ENCODE assay signal across 8 cellular contexts in the genomic region with DNA sequence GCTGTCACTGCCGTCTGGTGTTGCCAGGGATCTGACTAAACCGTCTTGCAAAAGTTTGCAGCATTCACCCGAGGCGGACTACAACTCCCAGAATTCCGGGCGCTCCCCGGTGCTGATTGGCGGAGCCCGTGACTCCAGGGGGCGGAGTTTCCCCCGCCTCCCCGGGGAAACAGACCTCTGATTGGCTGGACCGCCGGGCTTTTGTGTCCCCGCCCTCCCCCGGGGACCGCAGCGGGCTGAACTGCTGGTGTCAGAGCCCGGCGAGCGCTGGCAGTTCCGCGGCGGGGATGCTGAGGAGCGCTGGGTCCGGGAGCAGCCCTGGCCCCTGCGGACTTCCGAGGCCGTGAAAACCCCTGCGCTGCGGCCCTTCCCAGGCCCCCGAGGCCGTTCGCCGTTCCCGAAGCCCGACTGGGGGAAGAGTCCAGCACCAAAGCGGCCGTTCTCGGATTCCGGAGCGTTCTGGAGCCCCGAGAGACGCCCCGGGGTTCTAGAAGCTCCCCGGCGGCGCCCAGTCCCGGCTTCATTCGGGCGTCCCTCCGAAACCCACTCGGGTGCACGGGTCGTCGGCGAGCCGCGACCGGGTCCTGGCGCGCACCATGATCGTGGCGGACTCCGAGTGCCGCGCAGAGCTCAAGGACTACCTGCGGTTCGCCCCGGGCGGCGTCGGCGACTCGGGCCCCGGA. TPM values are rescaled to one million over a fixed set of nuclear protein-coding genes. Genes with fewer than 3 reads are reported as not detected.
DNase-seq lines count a peak whose midpoint lies in the region; ATAC-seq and TF ChIP-seq lines count a peak whose summit lies in the region.

A gene with protein sequence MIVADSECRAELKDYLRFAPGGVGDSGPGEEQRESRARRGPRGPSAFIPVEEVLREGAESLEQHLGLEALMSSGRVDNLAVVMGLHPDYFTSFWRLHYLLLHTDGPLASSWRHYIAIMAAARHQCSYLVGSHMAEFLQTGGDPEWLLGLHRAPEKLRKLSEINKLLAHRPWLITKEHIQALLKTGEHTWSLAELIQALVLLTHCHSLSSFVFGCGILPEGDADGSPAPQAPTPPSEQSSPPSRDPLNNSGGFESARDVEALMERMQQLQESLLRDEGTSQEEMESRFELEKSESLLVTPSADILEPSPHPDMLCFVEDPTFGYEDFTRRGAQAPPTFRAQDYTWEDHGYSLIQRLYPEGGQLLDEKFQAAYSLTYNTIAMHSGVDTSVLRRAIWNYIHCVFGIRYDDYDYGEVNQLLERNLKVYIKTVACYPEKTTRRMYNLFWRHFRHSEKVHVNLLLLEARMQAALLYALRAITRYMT (plus strand): TSS at position 267 of the 683 bp plus-strand sequence. CDS start 330 bp downstream, at position 597.

- peak within 1 kb of the TSS; percentile 93 for H2AFZ ChIP-seq in IMR-90 (replicated peaks; ENCODE audit: low read length, poor library complexity)

- H3K4me1 ChIP-seq in IMR-90 (ENCODE audit: control insufficient read depth, insufficient read depth, low read length) (peaks cover 15% of the 10 kb centered on the region), mononuclear cell (ENCODE audit: insufficient read depth, low read length) (peaks cover 50% of the 10 kb centered on the region)

- peak within 1 kb of the TSS; percentile 92 for H3K4ac ChIP-seq in IMR-90 (ENCODE audit: low read depth, low read length)

- peaks cover 17% of the 10 kb centered on the region for H3K9me1 ChIP-seq in IMR-90 (ENCODE audit: insufficient read depth, low read length)

- WGBS in IMR-90 (ENCODE audit: extremely low coverage in 2 of 2, insufficient read length in 1 of 2), 2 experiments = 0% methylated on average over 60 of the region's 76 CpGs; no CpG with 5 or more reads in 1 of the 2 experiments

- H3K9ac ChIP-seq in IMR-90 (ENCODE audit: low read depth, low read length) = peak within 1 kb of the TSS; percentile 88

- dilution Hi-C loops in IMR-90 (cut with HindIII; ENCODE audit: low sequenced_read_pairs, unreplicated experiment) = no loop called here

- peak within 1 kb of the TSS; percentile 87 for H2AK5ac ChIP-seq in IMR-90 (ENCODE audit: low read depth, low read length)

- peak; percentile 90 for ATAC-seq in GM21528 (IDR thresholded peaks at IDR 0.05; ENCODE audit: low FRiP score, unreplicated experiment)
- peak; percentile 88 for ATAC-seq in IMR-90 (ENCODE audit: low read depth)

- H4K8ac ChIP-seq in IMR-90 (ENCODE audit: low read depth in 2 of 2, low read length in 2 of 2) = peak within 1 kb of the TSS; percentile 86 to 88

- peaks cover 4% of the 10 kb centered on the region; the same call in 1 of the 2 replicates for H3K36me3 ChIP-seq in IMR-90 (ENCODE audit: control insufficient read depth, insufficient read depth, low read length)

- CTCF ChIA-PET in IMR-90 (lab: Yijun Ruan, JAX) = no interaction called here

- H4K91ac ChIP-seq in IMR-90 (ENCODE audit: insufficient read depth, low read depth, low read length) = peak within 1 kb of the TSS; percentile 95

- TF ChIP-seq CTCF in IMR-90 (conservative IDR thresholded peaks at IDR 0.05; ENCODE audit: low read depth, low read length) = 0 out of 2 replicates have a peak, but pooled peaks have one; percentile 0

- H3K4me2 ChIP-seq in IMR-90 (ENCODE audit: low read depth, low read length) = peak within 1 kb of the TSS; percentile 21

- H3K4me3 ChIP-seq in IMR-90 (ENCODE audit: insufficient read depth, low read depth, low read length) (peak within 1 kb of the TSS; percentile 99), mononuclear cell (ENCODE audit: low read length) (peak within 1 kb of the TSS; percentile 96)

- no peak; the same call in 1 of the 2 replicates for TF ChIP-seq RAD21 in IMR-90 (IDR thresholded peaks at IDR 0.05; ENCODE audit: low read length)

- BruUV-seq in IMR-90 (replicated peaks; lab: Mats Ljungman, UMichigan) = TSS peak; percentile 48

- DNase-seq in DMS 273 (lab: John Stamatoyannopoulos, UW; ENCODE audit: unreplicated experiment) (peak; percentile 99), IMR-90 (peak; percentile 99), OCI-M1 (lab: John Stamatoyannopoulos, UW) (peak; percentile 99), activated T-cell treated with anti-CD3 and anti-CD28 coated beads for 4 hours (peak; percentile 99), epidermal melanocyte (ENCODE audit: insufficient read length, low spot score) (peak; percentile 79)
- peak; percentile 93 to 98 for DNase-seq in stimulated activated CD8-positive, alpha-beta memory T cell treated with anti-CD3 and anti-CD28 coated beads, Interleukin-4, amount 100 ng/mL, for 1 hour (ENCODE audit: low read depth in 2 of 2, low spot score in 1 of 2)

- H3K9me3 ChIP-seq in IMR-90 (ENCODE audit: control insufficient read depth, insufficient read depth, low read length) (no peaks in the 10 kb centered on the region), mononuclear cell (ENCODE audit: low read depth, low read length) (no peaks in the 10 kb centered on the region)

- peak within 1 kb of the TSS; percentile 89 for H2BK120ac ChIP-seq in IMR-90 (ENCODE audit: low read depth, low read length)

- in situ Hi-C loops in IMR-90 (cut with MboI; ENCODE audit: low sequenced_read_pairs) = loop anchor here (10.0 kb wide), 1 partner anchor 345 kb away; no protein-coding TSS in a partner anchor

- peak within 1 kb of the TSS; percentile 95 for H3K23ac ChIP-seq in IMR-90 (ENCODE audit: low read depth, low read length)

- intact Hi-C loops in IMR-90 (cut with micrococcal nuclease) = no loop called here

- H3K18ac ChIP-seq in IMR-90 (ENCODE audit: low read depth, low read length) = peak within 1 kb of the TSS; percentile 68

- H2BK5ac ChIP-seq in IMR-90 (ENCODE audit: low read depth, low read length, poor library complexity, severe bottlenecking) = peak within 1 kb of the TSS; percentile 93

- POLR2A ChIA-PET in IMR-90 (lab: Charles Lee; ENCODE audit: unreplicated experiment) = no interaction called here

- H3K79me1 ChIP-seq in IMR-90 (ENCODE audit: low read depth in 1 of 2, low read length in 2 of 2) = peaks cover 0 to 37% of the 10 kb centered on the region in 2 experiments; a peak in 2 of 4 replicates

- peak within 1 kb of the TSS; percentile 99 for H2AK9ac ChIP-seq in IMR-90 (replicated peaks; ENCODE audit: low read depth, low read length, poor library complexity)

- peak within 1 kb of the TSS; percentile 66 for H2BK20ac ChIP-seq in IMR-90 (ENCODE audit: low read depth, low read length)

- H4K5ac ChIP-seq in IMR-90 (ENCODE audit: low read depth, low read length) = peak within 1 kb of the TSS; percentile 87

- H2BK15ac ChIP-seq in IMR-90 (ENCODE audit: low read depth, low read length) = peak within 1 kb of the TSS; percentile 94

- TF ChIP-seq POLR2A in IMR-90 (IDR thresholded peaks at IDR 0.05; ENCODE audit: low read depth, low read length) = peak; percentile 100

- peak within 1 kb of the TSS; percentile 91 for H3K14ac ChIP-seq in IMR-90 (replicated peaks; ENCODE audit: low read depth, low read length)

- peak within 1 kb of the TSS; percentile 69; the same call in 1 of the 2 replicates for H3K56ac ChIP-seq in IMR-90 (ENCODE audit: extremely low read depth, insufficient read depth, low read length)

- peak within 1 kb of the TSS; percentile 92 for H3K27ac ChIP-seq in IMR-90 (ENCODE audit: insufficient read depth, low read length)

- peaks cover 44% of the 10 kb centered on the region for H4K20me1 ChIP-seq in IMR-90 (ENCODE audit: insufficient read depth, low read length)

- no peaks in the 10 kb centered on the region for H3K27me3 ChIP-seq in IMR-90 (ENCODE audit: control insufficient read depth, insufficient read depth, low read length)
- no peaks in the 10 kb centered on the region for H3K27me3 ChIP-seq in mononuclear cell (ENCODE audit: insufficient read depth, low read length)

TF ChIP-seq in IMR-90, 13 proteins besides CTCF, POLR2A, EP300 and RAD21:
- TF ChIP-seq FOS (IDR thresholded peaks at IDR 0.05; ENCODE audit: low read depth, low read length) = peak; percentile 67; the same call in 1 of the 2 replicates
- TF ChIP-seq, protein P1, sequence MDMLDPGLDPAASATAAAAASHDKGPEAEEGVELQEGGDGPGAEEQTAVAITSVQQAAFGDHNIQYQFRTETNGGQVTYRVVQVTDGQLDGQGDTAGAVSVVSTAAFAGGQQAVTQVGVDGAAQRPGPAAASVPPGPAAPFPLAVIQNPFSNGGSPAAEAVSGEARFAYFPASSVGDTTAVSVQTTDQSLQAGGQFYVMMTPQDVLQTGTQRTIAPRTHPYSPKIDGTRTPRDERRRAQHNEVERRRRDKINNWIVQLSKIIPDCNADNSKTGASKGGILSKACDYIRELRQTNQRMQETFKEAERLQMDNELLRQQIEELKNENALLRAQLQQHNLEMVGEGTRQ (IDR thresholded peaks at IDR 0.05; ENCODE audit: low read depth, low read length) = no peak
- TF ChIP-seq, protein P2, sequence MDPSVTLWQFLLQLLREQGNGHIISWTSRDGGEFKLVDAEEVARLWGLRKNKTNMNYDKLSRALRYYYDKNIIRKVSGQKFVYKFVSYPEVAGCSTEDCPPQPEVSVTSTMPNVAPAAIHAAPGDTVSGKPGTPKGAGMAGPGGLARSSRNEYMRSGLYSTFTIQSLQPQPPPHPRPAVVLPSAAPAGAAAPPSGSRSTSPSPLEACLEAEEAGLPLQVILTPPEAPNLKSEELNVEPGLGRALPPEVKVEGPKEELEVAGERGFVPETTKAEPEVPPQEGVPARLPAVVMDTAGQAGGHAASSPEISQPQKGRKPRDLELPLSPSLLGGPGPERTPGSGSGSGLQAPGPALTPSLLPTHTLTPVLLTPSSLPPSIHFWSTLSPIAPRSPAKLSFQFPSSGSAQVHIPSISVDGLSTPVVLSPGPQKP (IDR thresholded peaks at IDR 0.05; ENCODE audit: borderline replicate concordance, low read depth, low read length) = no peak
- TF ChIP-seq CEBPB (IDR thresholded peaks at IDR 0.05; ENCODE audit: low read depth, low read length) = peak; percentile 99
- 0 out of 2 replicates have a peak, but pooled peaks have one; percentile 11 for TF ChIP-seq BHLHE40 (IDR thresholded peaks at IDR 0.05; ENCODE audit: low read depth, low read length)
- TF ChIP-seq NFE2L2 (IDR thresholded peaks at IDR 0.05; ENCODE audit: low read depth, low read length) = no peak
- TF ChIP-seq MAZ (IDR thresholded peaks at IDR 0.05; ENCODE audit: borderline replicate concordance, low read depth, low read length) = peak; percentile 64
- no peak for TF ChIP-seq RCOR1 (IDR thresholded peaks at IDR 0.05; ENCODE audit: insufficient replicate concordance, low read length)
- TF ChIP-seq MAFK (IDR thresholded peaks at IDR 0.05; ENCODE audit: low read depth, low read length) = no peak
- TF ChIP-seq MXI1 (IDR thresholded peaks at IDR 0.05; ENCODE audit: borderline replicate concordance, low read depth, low read length) = peak; percentile 67; the same call in 1 of the 2 replicates
- TF ChIP-seq RFX5 (IDR thresholded peaks at IDR 0.05; ENCODE audit: low read depth, low read length) = 0 out of 2 replicates have a peak, but pooled peaks have one; percentile 18

RNA-seq across cellular contexts. Expression of the gene that starts here (rescaled TPM):
- total RNA-seq in IMR-90 (2012; rRNA removed) (8.1 and 10.2 TPM in 2 replicates), mononuclear cell (10.1 TPM)
- polyA plus RNA-seq in IMR-90 (2012; rRNA removed) = 20.9 and 21.7 TPM in 2 replicates
- polyA plus RNA-seq in IMR-90 (2012; cell fraction: cytosol; rRNA removed) = 12.0 and 27.8 TPM in 2 replicates
- 32.4 and 50.9 TPM in 2 replicates for polyA plus RNA-seq in IMR-90 (2012; cell fraction: nucleus; rRNA removed; ENCODE audit: low replicate concordance)

Comparison
In these comparisons a context has a peak if more than half of its experiments do, and no peak if none do; other contexts are left out.
1. Peak in every context shown above with its lines: DNase-seq, ATAC-seq, H3K4me3 ChIP-seq and H3K27ac ChIP-seq.